In genomic region chr5:73911761-73912393, GRCh38 we compare ENCODE assay signal across 16 cellular contexts.
DNase-seq lines count a peak whose midpoint lies in the region; ATAC-seq and TF ChIP-seq lines count a peak whose summit lies in the region.
"Had no signal": no experiment of that assay in that cellular context is flagged by ENCODE, and none has a peak within 500 bp of the region (broad histone marks: within the 10 kb centered on the region; RNA-seq: fewer than 3 reads in every experiment).

No MANE protein-coding gene starts in this region.

- peak; percentile 30 for DNase-seq in GM06990 (ENCODE audit: extremely low read depth, insufficient read length)
- DNase-seq in NCI-H1436 treated with DMSO at 0.1 percent for 48 hours (lab: John Stamatoyannopoulos, UW), result peak; percentile 58
- peak; percentile 66 for DNase-seq in NCI-H82 (lab: John Stamatoyannopoulos, UW)
- peak; percentile 49 for DNase-seq in iris pigment epithelial cell (ENCODE audit: low read depth)
- no peak for DNase-seq in DMS53 treated with DMSO at 0.1 percent for 48 hours (lab: John Stamatoyannopoulos, UW; ENCODE audit: unreplicated experiment)
- DNase-seq in sigmoid colon, result no peak
- DNase-seq: activated CD4-positive, alpha-beta T cell treated with anti-CD3 and anti-CD28 coated beads for 36 hours; activated T-cell treated with anti-CD3 and anti-CD28 coated beads, Interleukin-2, amount 50 U/mL, for 4 hours; AML-193; DMS153; psoas muscle; SHP77 treated with DMSO at 0.1 percent for 48 hours; T-helper 9 cell had no signal

- H3K9me3 ChIP-seq in sigmoid colon, result no peaks in the 10 kb centered on the region
- H3K9me3 ChIP-seq: psoas muscle had no signal

- TF ChIP-seq POLR2A in sigmoid colon (IDR thresholded peaks at IDR 0.05), result no peak

- TF ChIP-seq EP300 in sigmoid colon (IDR thresholded peaks at IDR 0.05), result no peak

- 68 to 72% methylated on average over 4 of the region's 4 CpGs for WGBS in sigmoid colon, 2 donors

- ATAC-seq in HG03354 (IDR thresholded peaks at IDR 0.05; ENCODE audit: poor library complexity, severe bottlenecking, unreplicated experiment) (no peak), HG02798 (IDR thresholded peaks at IDR 0.05; ENCODE audit: poor library complexity, unreplicated experiment) (no peak)
- ATAC-seq: activated CD4-positive, alpha-beta T cell treated with anti-CD3 and anti-CD28 coated beads for 36 hours; activated T-cell treated with anti-CD3 and anti-CD28 coated beads, Interleukin-2, amount 50 U/mL, for 4 hours; HCT116; psoas muscle had no signal

- TF ChIP-seq CTCF in GM06990 (IDR thresholded peaks at IDR 0.05; ENCODE audit: insufficient read depth, low read length, poor library complexity, severe bottlenecking) (no peak), sigmoid colon (IDR thresholded peaks at IDR 0.05) (no peak)

- intact Hi-C loops in sigmoid colon (cut with DNase I), result no loop called here

- no peak overlapping the region for H3K27ac ChIP-seq in sigmoid colon
- H3K27ac ChIP-seq: psoas muscle had no signal

- H3K4me3 ChIP-seq in GM06990 (replicated peaks; ENCODE audit: low read depth, low read length) (no peak overlapping the region), sigmoid colon (no peak overlapping the region)
- H3K4me3 ChIP-seq: psoas muscle had no signal

- peaks cover 0 to 8% (median 0%) of the 10 kb centered on the region in 4 donors for H3K4me1 ChIP-seq in sigmoid colon
- H3K4me1 ChIP-seq: psoas muscle had no signal

- H3K36me3 ChIP-seq in GM06990 (ENCODE audit: control insufficient read depth, insufficient read depth, low read length) (no peaks in the 10 kb centered on the region), sigmoid colon (no peaks in the 10 kb centered on the region)

- H3K27me3 ChIP-seq in GM06990 (replicated peaks; ENCODE audit: control insufficient read depth, insufficient read depth, low read length), result no peaks in the 10 kb centered on the region
- H3K27me3 ChIP-seq in sigmoid colon, result no peaks in the 10 kb centered on the region

Comparison
In these comparisons a context has a peak if more than half of its experiments do, and no peak if none do; other contexts are left out.
1. DNase-seq: peak in GM06990 (single experiment), NCI-H1436 treated with DMSO at 0.1 percent for 48 hours (single experiment), NCI-H82 (single experiment) and iris pigment epithelial cell (single experiment); none in DMS53 treated with DMSO at 0.1 percent for 48 hours (single experiment) and sigmoid colon (single experiment).